Comparison of ENCODE assay signal across 27 cellular contexts in the genomic region with DNA sequence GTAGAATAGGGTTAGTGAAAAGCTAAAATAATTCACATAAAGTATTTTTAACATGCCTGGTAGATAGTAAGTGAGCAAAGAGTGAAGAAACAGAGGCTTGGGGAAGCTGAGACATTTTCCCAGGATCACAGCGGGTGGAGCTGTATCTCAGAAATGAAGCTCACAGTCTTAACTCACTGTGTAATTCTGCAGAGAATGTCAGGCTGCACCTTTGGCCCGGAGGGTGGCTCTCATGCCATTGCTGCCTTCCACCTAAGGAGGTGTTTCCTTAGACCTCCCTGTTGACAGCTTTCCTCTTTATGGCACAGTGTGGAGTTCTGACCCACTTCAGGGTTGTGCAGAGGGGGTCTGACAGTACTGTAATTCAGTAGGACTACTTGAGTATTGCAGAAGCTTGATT. TPM values are rescaled to one million over a fixed set of nuclear protein-coding genes. Genes with fewer than 3 reads are reported as not detected.
"Had no signal": no experiment of that assay in that cellular context is flagged by ENCODE, and none has a peak within 500 bp of the region (broad histone marks: within the 10 kb centered on the region; RNA-seq: fewer than 3 reads in every experiment).

No MANE protein-coding gene starts in this region.

- H3K27me3 Mint-ChIP-seq: activated B cell treated with CpG ODN at 0.5 μM for 24 hours; activated CD4-positive, alpha-beta memory T cell treated with anti-CD3 and anti-CD28 coated beads for 36 hours; dendritic cell treated with granulocyte-macrophage colony-stimulating factor and Interleukin-4, amounts not matched to agents 40 ng/mL and 50 ng/mL, for 4 days; stimulated activated naive CD8-positive, alpha-beta T cell treated with anti-CD3 and anti-CD28 coated beads, Interleukin-15, Interleukin-2, amounts not matched to agents 100 ng/mL and 50 ng/mL, for 24 hours had no signal

- H3K27ac Mint-ChIP-seq: activated B cell treated with CpG ODN at 0.5 μM for 24 hours; activated naive CD4-positive, alpha-beta T cell treated with anti-CD3 and anti-CD28 coated beads, Interleukin-2, amount 50 U/mL, for 72 hours; dendritic cell treated with granulocyte-macrophage colony-stimulating factor and Interleukin-4, amounts not matched to agents 40 ng/mL and 50 ng/mL, for 4 days; stimulated activated naive CD8-positive, alpha-beta T cell treated with anti-CD3 and anti-CD28 coated beads, Interleukin-15, Interleukin-2, amounts not matched to agents 100 ng/mL and 50 ng/mL, for 24 hours had no signal

- H3K9me3 ChIP-seq: adrenal gland, gastrocnemius medialis, ovary, right lobe of liver, testis had no signal

- H3K27ac ChIP-seq: adrenal gland, gastrocnemius medialis, heart left ventricle, ovary, right lobe of liver, testis had no signal

- H3K4me3 ChIP-seq: adrenal gland, gastrocnemius medialis, heart left ventricle, ovary, right lobe of liver, testis had no signal

- H3K4me3 Mint-ChIP-seq: activated B cell treated with CpG ODN at 0.5 μM for 24 hours; activated CD4-positive, alpha-beta memory T cell treated with anti-CD3 and anti-CD28 coated beads for 36 hours; dendritic cell treated with granulocyte-macrophage colony-stimulating factor and Interleukin-4, amounts not matched to agents 40 ng/mL and 50 ng/mL, for 4 days; stimulated activated naive CD8-positive, alpha-beta T cell treated with anti-CD3 and anti-CD28 coated beads, Interleukin-15, Interleukin-2, amounts not matched to agents 100 ng/mL and 50 ng/mL, for 24 hours had no signal

- H3K27me3 ChIP-seq: adrenal gland, gastrocnemius medialis, heart left ventricle, ovary, right lobe of liver, testis had no signal

- DNase-seq: activated B cell treated with CpG ODN at 0.5 μM for 24 hours; activated CD4-positive, alpha-beta memory T cell treated with anti-CD3 and anti-CD28 coated beads for 36 hours; activated CD4-positive, alpha-beta T cell treated with anti-CD3 and anti-CD28 coated beads for 4 hours; activated gamma-delta T cell treated with Interleukin-2 at 50 U/mL for 16 hours; activated T-cell treated with anti-CD3 and anti-CD28 coated beads for 4 hours; effector CD8-positive, alpha-beta T cell; gastrocnemius medialis; heart left ventricle; kidney glomerular epithelial cell; ovary; right lobe of liver; small intestine; stimulated activated CD4-positive, alpha-beta T cell treated with anti-CD3 and anti-CD28 coated beads, Interleukin-15, amount 100 ng/mL, for 24 hours; stimulated activated CD4-positive, alpha-beta T cell treated with anti-CD3 and anti-CD28 coated beads, Interleukin-2, amount 100 ng/mL, for 48 hours; T-helper 1 cell; T-helper 9 cell; testis had no signal

- ATAC-seq: activated naive CD4-positive, alpha-beta T cell treated with anti-CD3 and anti-CD28 coated beads, Interleukin-2, amount 50 U/mL, for 72 hours; gastrocnemius medialis; heart left ventricle; right lobe of liver had no signal

- H3K36me3 ChIP-seq: adrenal gland, gastrocnemius medialis, ovary, right lobe of liver had no signal

- FAIRE-seq: small intestine had no signal

RNA-seq across cellular contexts. Expression of gene IDI2, which starts 40.3 kb away (rescaled TPM):
- total RNA-seq: activated B cell treated with CpG ODN at 0.5 μM for 24 hours; activated CD4-positive, alpha-beta memory T cell treated with anti-CD3 and anti-CD28 coated beads for 36 hours; activated naive CD4-positive, alpha-beta T cell treated with anti-CD3 and anti-CD28 coated beads, Interleukin-2, amount 50 U/mL, for 72 hours; activated T-helper 1 cell treated with anti-CD3 and anti-CD28 coated beads, Interleukin-12 subunit alpha, Interleukin-12 subunit beta, Interleukin-2, Interleukin-4 antibody, amounts not matched to agents 30 ng/mL and 10 ng/mL and 1 ng/mL, durations not matched to agents 14 hours and 24 hours and 36 hours; chondrocyte; esophagus mucosa; lower leg skin; myocyte; ovary; right lobe of liver; urinary bladder had no signal
- polyA plus RNA-seq: ovary, urinary bladder had no signal
